8 cellular contexts compared by ENCODE assay signal in the genomic region with DNA sequence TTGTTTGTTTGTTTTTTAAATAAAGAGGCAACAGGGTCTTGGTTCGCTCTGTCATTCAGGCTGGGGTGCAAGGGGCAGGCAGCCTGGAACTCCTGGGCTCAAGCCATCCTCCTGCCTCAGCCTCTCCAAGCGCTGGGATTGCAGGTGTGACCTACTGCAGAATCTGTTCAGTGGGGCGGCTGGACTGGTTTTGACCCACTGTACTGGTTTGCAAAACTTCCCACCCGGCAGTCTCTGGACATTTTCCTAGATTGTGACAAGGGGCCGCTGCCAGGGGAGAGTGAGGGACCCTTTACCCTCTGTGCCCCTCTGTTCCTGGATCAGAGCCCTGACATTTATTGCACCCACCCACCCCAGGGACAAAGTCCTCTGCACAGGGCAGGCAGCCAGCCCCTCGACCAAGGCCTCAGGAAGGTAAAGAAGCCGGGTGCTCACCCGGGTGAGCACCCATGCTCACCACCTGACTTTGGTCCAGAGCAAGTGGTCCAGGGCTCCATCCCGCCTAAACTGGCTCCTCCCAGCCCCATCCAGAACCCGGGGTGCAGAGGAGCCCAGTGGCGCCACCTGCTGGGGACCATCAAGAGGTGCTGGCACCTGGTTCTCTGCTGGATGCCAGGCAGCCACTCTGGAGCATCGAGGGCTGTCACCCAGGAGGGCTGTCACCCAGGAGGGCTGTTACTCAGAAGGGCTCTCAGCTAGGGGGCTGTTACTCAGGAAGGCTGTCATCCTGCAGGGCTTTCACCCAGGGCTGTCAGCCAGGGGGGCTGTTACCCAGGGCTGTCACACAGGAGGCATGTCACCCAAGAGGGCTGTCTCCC.
DNase-seq lines count a peak whose midpoint lies in the region; ATAC-seq and TF ChIP-seq lines count a peak whose summit lies in the region.

No MANE protein-coding gene starts in this region.

- no peaks in the 10 kb centered on the region for H3K9me2 ChIP-seq in hepatocyte (replicated peaks; ENCODE audit: insufficient read depth)

- H3K4me1 ChIP-seq in hepatocyte (ENCODE audit: insufficient read depth) = no peaks in the 10 kb centered on the region

- peak; percentile 19 for DNase-seq in SIG-M5 treated with dmso at 0.1 percent for 504 hours (lab: John Stamatoyannopoulos, UW; ENCODE audit: unreplicated experiment)
- DNase-seq in SIG-M5 (lab: John Stamatoyannopoulos, UW) = no peak
- peak; percentile 33 for DNase-seq in NAMALWA (ENCODE audit: low spot score)
- peak; percentile 49 for DNase-seq in activated T-cell treated with anti-CD3 and anti-CD28 coated beads for 48 hours (ENCODE audit: low read depth)
- peak; percentile 48 for DNase-seq in hepatocyte (ENCODE audit: low spot score)
- DNase-seq in stimulated activated CD4-positive, alpha-beta T cell treated with anti-CD3 and anti-CD28 coated beads, TNF-alpha, amount 100 ng/mL, for 24 hours (ENCODE audit: low read depth in 3 of 3) = peak in 2 of 3 experiments; percentile 3 to 38
- DNase-seq in cerebellum (ENCODE audit: low spot score) = no peak

- no peak for ATAC-seq in GM18873 (IDR thresholded peaks at IDR 0.05; ENCODE audit: low FRiP score, unreplicated experiment)

- H3K36me3 ChIP-seq in hepatocyte (replicated peaks; ENCODE audit: insufficient read depth, low read depth) = no peaks in the 10 kb centered on the region

- WGBS in hepatocyte (ENCODE audit: low lambda C conversion rate, missing lambda C conversion rate) = 62% methylated on average over 12 of the region's 12 CpGs

- H3K27ac ChIP-seq in hepatocyte = no peak overlapping the region

- H3K4me3 ChIP-seq in hepatocyte = no peak overlapping the region

- H3K9me3 ChIP-seq in hepatocyte (ENCODE audit: low read depth) = no peaks in the 10 kb centered on the region

- peak; percentile 50 for TF ChIP-seq CTCF in hepatocyte (IDR thresholded peaks at IDR 0.05; ENCODE audit: poor library complexity)

- H4K20me1 ChIP-seq in hepatocyte (ENCODE audit: insufficient read depth, poor library complexity, severe bottlenecking) = no peaks in the 10 kb centered on the region

- H2AFZ ChIP-seq in hepatocyte = no peak overlapping the region

- no peak overlapping the region for H3K4me2 ChIP-seq in hepatocyte

- no peaks in the 10 kb centered on the region for H3K27me3 ChIP-seq in hepatocyte

- no peaks in the 10 kb centered on the region for H3K79me2 ChIP-seq in hepatocyte

Comparison
In these comparisons a context has a peak if more than half of its experiments do, and no peak if none do; other contexts are left out.
1. DNase-seq: peak in SIG-M5 treated with dmso at 0.1 percent for 504 hours (single experiment), NAMALWA (single experiment), activated T-cell treated with anti-CD3 and anti-CD28 coated beads for 48 hours (single experiment), hepatocyte (single experiment) and stimulated activated CD4-positive, alpha-beta T cell treated with anti-CD3 and anti-CD28 coated beads, TNF-alpha, amount 100 ng/mL, for 24 hours (2 of 3); none in SIG-M5 (single experiment) and cerebellum (single experiment).